1 cellular context compared by ENCODE assay signal in the genomic region with DNA sequence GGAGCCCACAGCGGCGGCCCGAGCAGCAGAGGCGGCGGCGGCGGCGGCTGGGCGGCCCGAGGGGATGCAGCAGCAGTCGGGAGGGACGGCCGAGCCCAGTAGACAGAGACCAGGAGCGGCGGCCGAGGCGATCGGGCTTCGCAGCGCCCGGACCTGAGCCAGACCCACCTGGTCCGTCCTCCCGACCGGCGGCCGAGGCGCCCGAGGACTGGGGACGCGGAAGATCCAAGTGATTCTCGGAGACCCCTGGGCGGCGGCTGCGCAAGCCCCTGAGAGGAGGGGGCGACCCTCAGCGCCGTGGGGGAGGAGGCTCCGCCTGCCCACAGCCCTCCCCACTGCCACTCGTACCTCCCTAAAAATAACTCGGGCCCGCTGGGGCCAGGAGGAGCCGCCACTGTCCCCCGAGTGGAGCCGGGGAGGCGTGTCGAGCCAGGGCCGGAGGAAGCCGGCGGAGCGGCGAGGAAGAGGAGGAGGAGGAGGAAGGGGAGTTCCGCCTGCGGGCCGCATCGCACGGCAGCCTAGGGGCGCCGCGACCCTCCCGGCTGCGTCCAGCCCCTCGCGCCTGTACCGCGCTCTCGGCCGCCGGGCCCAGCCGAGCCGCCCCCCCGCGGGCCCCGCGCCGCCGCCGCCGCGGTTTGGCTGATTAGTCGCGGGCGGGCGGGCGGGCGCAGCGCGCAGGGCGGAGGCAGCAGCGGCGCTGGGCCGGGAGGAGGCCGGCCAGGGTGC.
TF ChIP-seq lines count a peak whose summit lies in the region.

No MANE protein-coding gene starts in this region.

TF ChIP-seq in GM12878, 131 proteins besides CTCF, POLR2A, EP300 and RAD21:
- TF ChIP-seq ZNF24 (IDR thresholded peaks at IDR 0.05) (0 out of 2 replicates have a peak, but pooled peaks have one; percentile 4), CHD4 (IDR thresholded peaks at IDR 0.05) (no peak), LARP7 (IDR thresholded peaks at IDR 0.05) (0 out of 2 replicates have a peak, but pooled peaks have one; percentile 24), GATAD2B (conservative IDR thresholded peaks at IDR 0.05; ENCODE audit: low read depth) (peak; percentile 65), BACH1 (IDR thresholded peaks at IDR 0.05; ENCODE audit: borderline replicate concordance) (0 out of 2 replicates have a peak, but pooled peaks have one; percentile 4), BHLHE40 (IDR thresholded peaks at IDR 0.05; ENCODE audit: borderline replicate concordance in 1 of 2, low read depth in 2 of 2, low read length in 1 of 2) (peak in 1 of 2 experiments; percentile 15; a peak in 1 of 4 replicates), MXI1 (IDR thresholded peaks at IDR 0.05; ENCODE audit: low read depth, low read length) (0 out of 2 replicates have a peak, but pooled peaks have one; percentile 5), IKZF1 (conservative IDR thresholded peaks at IDR 0.05) (0 out of 2 replicates have a peak, but pooled peaks have one; percentile 4), DPF2 (IDR thresholded peaks at IDR 0.05) (0 out of 2 replicates have a peak, but pooled peaks have one; percentile 14), ZBED1 (IDR thresholded peaks at IDR 0.05; ENCODE audit: borderline replicate concordance) (no peak)
- TF ChIP-seq, protein P1, sequence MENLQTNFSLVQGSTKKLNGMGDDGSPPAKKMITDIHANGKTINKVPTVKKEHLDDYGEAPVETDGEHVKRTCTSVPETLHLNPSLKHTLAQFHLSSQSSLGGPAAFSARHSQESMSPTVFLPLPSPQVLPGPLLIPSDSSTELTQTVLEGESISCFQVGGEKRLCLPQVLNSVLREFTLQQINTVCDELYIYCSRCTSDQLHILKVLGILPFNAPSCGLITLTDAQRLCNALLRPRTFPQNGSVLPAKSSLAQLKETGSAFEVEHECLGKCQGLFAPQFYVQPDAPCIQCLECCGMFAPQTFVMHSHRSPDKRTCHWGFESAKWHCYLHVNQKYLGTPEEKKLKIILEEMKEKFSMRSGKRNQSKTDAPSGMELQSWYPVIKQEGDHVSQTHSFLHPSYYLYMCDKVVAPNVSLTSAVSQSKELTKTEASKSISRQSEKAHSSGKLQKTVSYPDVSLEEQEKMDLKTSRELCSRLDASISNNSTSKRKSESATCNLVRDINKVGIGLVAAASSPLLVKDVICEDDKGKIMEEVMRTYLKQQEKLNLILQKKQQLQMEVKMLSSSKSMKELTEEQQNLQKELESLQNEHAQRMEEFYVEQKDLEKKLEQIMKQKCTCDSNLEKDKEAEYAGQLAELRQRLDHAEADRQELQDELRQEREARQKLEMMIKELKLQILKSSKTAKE (IDR thresholded peaks at IDR 0.05; ENCODE audit: low read depth, poor library complexity, severe bottlenecking), result no peak
- TF ChIP-seq, protein P2, sequence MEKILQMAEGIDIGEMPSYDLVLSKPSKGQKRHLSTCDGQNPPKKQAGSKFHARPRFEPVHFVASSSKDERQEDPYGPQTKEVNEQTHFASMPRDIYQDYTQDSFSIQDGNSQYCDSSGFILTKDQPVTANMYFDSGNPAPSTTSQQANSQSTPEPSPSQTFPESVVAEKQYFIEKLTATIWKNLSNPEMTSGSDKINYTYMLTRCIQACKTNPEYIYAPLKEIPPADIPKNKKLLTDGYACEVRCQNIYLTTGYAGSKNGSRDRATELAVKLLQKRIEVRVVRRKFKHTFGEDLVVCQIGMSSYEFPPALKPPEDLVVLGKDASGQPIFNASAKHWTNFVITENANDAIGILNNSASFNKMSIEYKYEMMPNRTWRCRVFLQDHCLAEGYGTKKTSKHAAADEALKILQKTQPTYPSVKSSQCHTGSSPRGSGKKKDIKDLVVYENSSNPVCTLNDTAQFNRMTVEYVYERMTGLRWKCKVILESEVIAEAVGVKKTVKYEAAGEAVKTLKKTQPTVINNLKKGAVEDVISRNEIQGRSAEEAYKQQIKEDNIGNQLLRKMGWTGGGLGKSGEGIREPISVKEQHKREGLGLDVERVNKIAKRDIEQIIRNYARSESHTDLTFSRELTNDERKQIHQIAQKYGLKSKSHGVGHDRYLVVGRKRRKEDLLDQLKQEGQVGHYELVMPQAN (conservative IDR thresholded peaks at IDR 0.05), result peak; percentile 48; the same call in 1 of the 2 replicates
